20 cellular contexts compared by ENCODE assay signal in the genomic region with DNA sequence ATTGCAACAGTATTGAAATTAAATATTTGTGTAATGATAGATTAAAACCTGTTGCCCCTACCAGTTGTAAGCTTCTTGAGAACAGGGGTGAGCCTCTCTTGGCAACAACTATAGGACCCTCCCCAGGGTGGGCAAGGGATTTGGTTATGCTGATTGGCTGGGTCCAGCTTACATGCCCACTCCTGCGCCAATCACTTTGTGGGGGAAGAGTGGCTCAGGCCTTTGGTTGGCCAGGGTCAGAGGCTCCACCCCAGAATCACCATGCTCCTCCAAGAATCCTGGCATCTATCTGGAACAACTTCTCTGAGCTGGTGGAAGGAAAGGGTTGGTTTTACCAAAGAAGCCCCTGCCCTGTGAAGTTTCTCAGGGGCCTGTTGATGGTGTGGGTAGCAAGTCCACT. TPM values are rescaled to one million over a fixed set of nuclear protein-coding genes. Genes with fewer than 3 reads are reported as not detected.
"Had no signal": no experiment of that assay in that cellular context is flagged by ENCODE, and none has a peak within 500 bp of the region (broad histone marks: within the 10 kb centered on the region; RNA-seq: fewer than 3 reads in every experiment).

No MANE protein-coding gene starts in this region.

- H3K36me3 ChIP-seq: esophagus squamous epithelium, neutrophil, spleen, tibial artery had no signal

- H3K9me3 ChIP-seq: esophagus squamous epithelium, neutrophil, spleen, tibial artery had no signal

- H3K4me3 ChIP-seq: esophagus squamous epithelium, spleen, tibial artery had no signal

- H3K27ac ChIP-seq: neutrophil, spleen, tibial artery had no signal

- H3K27ac Mint-ChIP-seq: dendritic cell treated with granulocyte-macrophage colony-stimulating factor and Interleukin-4, amounts not matched to agents 40 ng/mL and 50 ng/mL, for 4 days; effector memory CD8-positive, alpha-beta T cell; naive thymus-derived CD4-positive, alpha-beta T cell; nephron progenitor cell; stimulated activated memory B cell treated with anti-CD40 and anti-IgM and Interleukin-4, amounts not matched to agents 10 μg/mL and 1 μg/mL and 100 μg/mL, for 72 hours; stimulated activated naive CD8-positive, alpha-beta T cell treated with anti-CD3 and anti-CD28 coated beads, Interleukin-15, Interleukin-2, amounts not matched to agents 100 ng/mL and 50 ng/mL, for 24 hours had no signal

- H3K9me3 Mint-ChIP-seq: dendritic cell treated with granulocyte-macrophage colony-stimulating factor and Interleukin-4, amounts not matched to agents 40 ng/mL and 50 ng/mL, for 4 days; effector memory CD8-positive, alpha-beta T cell; nephron progenitor cell; stimulated activated memory B cell treated with anti-CD40 and anti-IgM and Interleukin-4, amounts not matched to agents 10 μg/mL and 1 μg/mL and 100 μg/mL, for 72 hours; stimulated activated naive CD8-positive, alpha-beta T cell treated with anti-CD3 and anti-CD28 coated beads, Interleukin-15, Interleukin-2, amounts not matched to agents 100 ng/mL and 50 ng/mL, for 24 hours had no signal

- H3K4me3 Mint-ChIP-seq: dendritic cell treated with granulocyte-macrophage colony-stimulating factor and Interleukin-4, amounts not matched to agents 40 ng/mL and 50 ng/mL, for 4 days; effector memory CD8-positive, alpha-beta T cell; nephron progenitor cell; stimulated activated memory B cell treated with anti-CD40 and anti-IgM and Interleukin-4, amounts not matched to agents 10 μg/mL and 1 μg/mL and 100 μg/mL, for 72 hours; stimulated activated naive CD8-positive, alpha-beta T cell treated with anti-CD3 and anti-CD28 coated beads, Interleukin-15, Interleukin-2, amounts not matched to agents 100 ng/mL and 50 ng/mL, for 24 hours had no signal

- DNase-seq: effector memory CD8-positive, alpha-beta T cell; esophagus squamous epithelium; foreskin fibroblast; mammary epithelial cell; naive thymus-derived CD4-positive, alpha-beta T cell; nephron progenitor cell; spleen; stimulated activated CD4-positive, alpha-beta T cell treated with anti-CD3 and anti-CD28 coated beads, Interleukin-15, amount 100 ng/mL, for 24 hours; stimulated activated CD4-positive, alpha-beta T cell treated with anti-CD3 and anti-CD28 coated beads, Interleukin-1b, Interleukin-23, amount 100 ng/mL, for 48 hours; stimulated activated CD4-positive, alpha-beta T cell treated with anti-CD3 and anti-CD28 coated beads, Interleukin-4, amount 100 ng/mL, for 24 hours; tibial artery had no signal

- ATAC-seq: effector memory CD8-positive, alpha-beta T cell; naive thymus-derived CD4-positive, alpha-beta T cell; sciatic nerve; stimulated activated memory B cell treated with anti-CD40 and anti-IgM and Interleukin-4, amounts not matched to agents 10 μg/mL and 1 μg/mL and 100 μg/mL, for 72 hours had no signal

- FAIRE-seq: colon had no signal

- H3K36me3 Mint-ChIP-seq: naive thymus-derived CD4-positive, alpha-beta T cell; stimulated activated memory B cell treated with anti-CD40 and anti-IgM and Interleukin-4, amounts not matched to agents 10 μg/mL and 1 μg/mL and 100 μg/mL, for 72 hours had no signal

RNA-seq across cellular contexts. Expression of gene PITX1, which starts 8.6 kb away (rescaled TPM):
- total RNA-seq: kidney epithelial cell, liver, mononuclear cell had no signal
- polyA plus RNA-seq: naive thymus-derived CD4-positive, alpha-beta T cell had no signal
